In the genomic region with DNA sequence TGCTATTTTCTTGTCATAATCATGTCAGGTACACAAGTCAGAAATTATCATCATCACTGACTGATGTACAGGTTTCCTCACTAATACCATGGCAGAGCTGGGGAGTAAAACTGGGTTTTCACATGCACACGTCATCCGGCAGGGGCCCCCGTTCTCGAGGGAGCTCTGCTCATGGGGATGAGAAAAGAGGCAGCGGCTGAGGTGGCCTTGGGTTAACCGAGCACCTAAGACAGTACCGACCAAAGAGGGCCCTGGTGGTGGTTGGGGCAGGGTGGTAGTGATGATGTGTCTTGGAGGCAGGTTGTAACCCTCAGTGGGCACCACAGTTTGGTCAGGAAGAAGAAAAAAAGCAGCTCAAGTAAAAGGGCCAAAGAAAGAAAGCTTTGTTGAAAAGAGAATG, we compare ENCODE assay signal across 16 cellular contexts. TPM values are rescaled to one million over a fixed set of nuclear protein-coding genes. Genes with fewer than 3 reads are reported as not detected.
DNase-seq lines count a peak whose midpoint lies in the region; ATAC-seq and TF ChIP-seq lines count a peak whose summit lies in the region.
"Had no signal": no experiment of that assay in that cellular context is flagged by ENCODE, and none has a peak within 500 bp of the region (broad histone marks: within the 10 kb centered on the region; RNA-seq: fewer than 3 reads in every experiment).

No MANE protein-coding gene starts in this region.

- peak; percentile 34 for DNase-seq in activated CD8-positive, alpha-beta memory T cell treated with anti-CD3 and anti-CD28 coated beads, Interleukin-2, amount 10 ng/mL, durations not matched to agents 7 days and 5 days
- DNase-seq in islet precursor cell (peak; percentile 29), type B pancreatic cell (ENCODE audit: extremely low spot score, unreplicated experiment) (peak; percentile 47), colonic mucosa (no peak), NCI-H510A treated with DMSO at 0.1 percent for 48 hours (lab: John Stamatoyannopoulos, UW) (no peak), activated gamma-delta T cell (lab: John Stamatoyannopoulos, UW) (no peak)
- DNase-seq: ACHN; CD4-positive, alpha-beta T cell; HCEC 1CT; HFFc6 had no signal

- ATAC-seq in activated CD8-positive, alpha-beta memory T cell treated with anti-CD3 and anti-CD28 coated beads, Interleukin-2, amount 10 ng/mL, durations not matched to agents 7 days and 5 days: no peak
- ATAC-seq: GM12878 had no signal

- H3K27me3 Mint-ChIP-seq in activated CD8-positive, alpha-beta memory T cell treated with anti-CD3 and anti-CD28 coated beads, Interleukin-2, amount 10 ng/mL, durations not matched to agents 7 days and 5 days: peaks cover 8% of the 10 kb centered on the region
- H3K27me3 Mint-ChIP-seq in type B pancreatic cell: peaks cover 3% of the 10 kb centered on the region

- no peak overlapping the region for H3K4me3 ChIP-seq in colonic mucosa
- H3K4me3 ChIP-seq: BLaER1 treated with 17β-estradiol and CSF1 and Interleukin-3, amounts not matched to agents 10 nM and 100 nM; GM12878 had no signal

- no peaks in the 10 kb centered on the region for H3K9me3 ChIP-seq in colonic mucosa
- H3K9me3 ChIP-seq: BLaER1 treated with 17β-estradiol and CSF1 and Interleukin-3, amounts not matched to agents 10 nM and 100 nM had no signal

- no peak overlapping the region for H3K27ac Mint-ChIP-seq in activated CD8-positive, alpha-beta memory T cell treated with anti-CD3 and anti-CD28 coated beads, Interleukin-2, amount 10 ng/mL, durations not matched to agents 7 days and 5 days
- H3K27ac Mint-ChIP-seq in type B pancreatic cell: no peak overlapping the region
- H3K27ac Mint-ChIP-seq: CD4-positive, alpha-beta T cell; HFFc6 had no signal

- no peaks in the 10 kb centered on the region for H3K36me3 ChIP-seq in colonic mucosa
- H3K36me3 ChIP-seq: BLaER1 treated with 17β-estradiol and CSF1 and Interleukin-3, amounts not matched to agents 10 nM and 100 nM had no signal

- CTCF ChIA-PET in activated CD8-positive, alpha-beta memory T cell treated with anti-CD3 and anti-CD28 coated beads, Interleukin-2, amount 10 ng/mL, durations not matched to agents 7 days and 5 days (lab: Charles Lee): no interaction called here

- intact Hi-C loops in colonic mucosa (cut with DNase I): no loop called here

- H3K9ac ChIP-seq in colonic mucosa (ENCODE audit: low read depth in 2 of 2, low read length in 2 of 2): no peak overlapping the region
- H3K9ac ChIP-seq: BLaER1 treated with 17β-estradiol and CSF1 and Interleukin-3, amounts not matched to agents 10 nM and 100 nM had no signal

- H3K36me3 Mint-ChIP-seq in activated CD8-positive, alpha-beta memory T cell treated with anti-CD3 and anti-CD28 coated beads, Interleukin-2, amount 10 ng/mL, durations not matched to agents 7 days and 5 days: no peaks in the 10 kb centered on the region
- H3K36me3 Mint-ChIP-seq in type B pancreatic cell: no peaks in the 10 kb centered on the region

- H3K4me1 ChIP-seq in colonic mucosa: no peaks in the 10 kb centered on the region

- H3K4me3 Mint-ChIP-seq in activated CD8-positive, alpha-beta memory T cell treated with anti-CD3 and anti-CD28 coated beads, Interleukin-2, amount 10 ng/mL, durations not matched to agents 7 days and 5 days: no peak overlapping the region
- H3K4me3 Mint-ChIP-seq in type B pancreatic cell: no peak overlapping the region
- H3K4me3 Mint-ChIP-seq: CD4-positive, alpha-beta T cell; HFFc6 had no signal

- no peaks in the 10 kb centered on the region for H3K9me3 Mint-ChIP-seq in activated CD8-positive, alpha-beta memory T cell treated with anti-CD3 and anti-CD28 coated beads, Interleukin-2, amount 10 ng/mL, durations not matched to agents 7 days and 5 days (ENCODE audit: low read depth)
- H3K9me3 Mint-ChIP-seq in type B pancreatic cell: no peaks in the 10 kb centered on the region
- H3K9me3 Mint-ChIP-seq: CD4-positive, alpha-beta T cell; HFFc6 had no signal

- no peak for TF ChIP-seq CTCF in C4-2B (conservative IDR thresholded peaks at IDR 0.05)
- no peak for TF ChIP-seq CTCF in type B pancreatic cell (conservative IDR thresholded peaks at IDR 0.05)
- TF ChIP-seq CTCF in colonic mucosa (IDR thresholded peaks at IDR 0.05): no peak

- H3K27ac ChIP-seq in C4-2B (peak overlapping the region; percentile 93), colonic mucosa (no peak overlapping the region)
- H3K27ac ChIP-seq: BLaER1 treated with 17β-estradiol and CSF1 and Interleukin-3, amounts not matched to agents 10 nM and 100 nM had no signal

- H3K4me1 Mint-ChIP-seq in activated CD8-positive, alpha-beta memory T cell treated with anti-CD3 and anti-CD28 coated beads, Interleukin-2, amount 10 ng/mL, durations not matched to agents 7 days and 5 days: no peaks in the 10 kb centered on the region
- H3K4me1 Mint-ChIP-seq in type B pancreatic cell (ENCODE audit: unreplicated experiment): no peaks in the 10 kb centered on the region

- H3K27me3 ChIP-seq in colonic mucosa: no peaks in the 10 kb centered on the region
- H3K27me3 ChIP-seq: BLaER1 treated with 17β-estradiol and CSF1 and Interleukin-3, amounts not matched to agents 10 nM and 100 nM had no signal

RNA-seq across cellular contexts. Expression of gene TRPV6, which starts 12.1 kb away (rescaled TPM):
- not detected for total RNA-seq in activated CD8-positive, alpha-beta memory T cell treated with anti-CD3 and anti-CD28 coated beads, Interleukin-2, amount 10 ng/mL, durations not matched to agents 7 days and 5 days
- 5.4 and 8.1 TPM in 2 replicates for total RNA-seq in type B pancreatic cell (ENCODE audit: low replicate concordance)
- total RNA-seq in colonic mucosa: under 1 TPM; 0.05 to 0.61 TPM
- total RNA-seq: A172; CD4-positive, alpha-beta T cell; G401; GM12878; H4; HFFc6 had no signal

RNA-seq across cellular contexts. Expression of gene TRPV5, which starts 35.9 kb away (rescaled TPM):
- total RNA-seq in activated CD8-positive, alpha-beta memory T cell treated with anti-CD3 and anti-CD28 coated beads, Interleukin-2, amount 10 ng/mL, durations not matched to agents 7 days and 5 days: not detected
- total RNA-seq in type B pancreatic cell (ENCODE audit: low replicate concordance) (not detected in 2 replicates), colonic mucosa (not detected)
- total RNA-seq: CD4-positive, alpha-beta T cell; G401; GM12878; H4; HFFc6 had no signal

RNA-seq across cellular contexts. Expression of gene LLCFC1, which starts 41.6 kb away (rescaled TPM):
- total RNA-seq in activated CD8-positive, alpha-beta memory T cell treated with anti-CD3 and anti-CD28 coated beads, Interleukin-2, amount 10 ng/mL, durations not matched to agents 7 days and 5 days: not detected
- total RNA-seq in type B pancreatic cell (ENCODE audit: low replicate concordance) (not detected in 2 replicates), colonic mucosa (not detected)
- total RNA-seq: A172; CD4-positive, alpha-beta T cell; G401; GM12878; H4; HFFc6 had no signal

RNA-seq across cellular contexts. Expression of gene EPHB6, which starts 42.8 kb away (rescaled TPM):
- 1 to 10 TPM; 5.1 to 7.5 TPM for total RNA-seq in activated CD8-positive, alpha-beta memory T cell treated with anti-CD3 and anti-CD28 coated beads, Interleukin-2, amount 10 ng/mL, durations not matched to agents 7 days and 5 days
- total RNA-seq in type B pancreatic cell (ENCODE audit: low replicate concordance) (8.4 and 8.8 TPM in 2 replicates), colonic mucosa (1 to 10 TPM; 1.5 to 2.3 TPM)
- total RNA-seq: G401 had no signal

Comparison
In these comparisons a context has a peak if more than half of its experiments do, and no peak if none do; other contexts are left out.
1. DNase-seq: peak in activated CD8-positive, alpha-beta memory T cell treated with anti-CD3 and anti-CD28 coated beads, Interleukin-2, amount 10 ng/mL, durations not matched to agents 7 days and 5 days (single experiment), islet precursor cell (single experiment) and type B pancreatic cell (single experiment); none in colonic mucosa (single experiment), NCI-H510A treated with DMSO at 0.1 percent for 48 hours (single experiment) and activated gamma-delta T cell (single experiment).